8 cellular contexts compared by ENCODE assay signal in the genomic region with DNA sequence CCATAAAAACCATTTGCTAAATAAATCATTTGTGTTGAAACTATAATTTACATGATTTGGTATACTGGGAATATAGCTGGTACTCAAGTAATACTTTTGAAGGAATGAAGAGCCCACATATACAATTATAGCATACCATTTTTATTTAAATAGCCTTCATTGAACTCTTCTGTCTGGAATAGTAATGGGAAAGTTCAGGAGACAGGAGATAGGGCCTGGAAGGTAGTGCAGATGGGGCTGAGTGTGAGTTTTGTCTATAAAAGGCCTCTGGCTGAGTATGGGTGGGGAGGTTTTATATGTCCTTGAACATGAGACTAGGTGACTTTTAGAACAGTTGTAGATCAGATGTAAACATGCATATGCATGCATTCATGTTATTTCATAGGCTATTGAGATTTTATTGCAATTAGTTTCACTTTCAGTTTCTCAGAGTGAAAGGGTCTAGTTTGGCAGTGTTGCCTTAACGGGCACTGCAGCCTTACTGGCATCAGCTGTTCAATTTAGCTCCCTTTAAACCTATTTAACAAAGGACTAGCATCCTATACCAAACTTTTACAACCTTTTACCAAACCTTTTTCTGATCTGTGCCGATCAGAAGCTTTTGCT. TPM values are rescaled to one million over a fixed set of nuclear protein-coding genes. Genes with fewer than 3 reads are reported as not detected.
DNase-seq lines count a peak whose midpoint lies in the region; ATAC-seq and TF ChIP-seq lines count a peak whose summit lies in the region.

No MANE protein-coding gene starts in this region.

- no peaks in the 10 kb centered on the region for H3K36me3 Mint-ChIP-seq in neural progenitor cell

- H3K36me3 ChIP-seq in A673 (ENCODE audit: insufficient read depth, low read length, poor library complexity, severe bottlenecking), result no peaks in the 10 kb centered on the region
- H3K36me3 ChIP-seq in adrenal gland (replicated peaks in 1 of 2), result no peaks in the 10 kb centered on the region
- H3K36me3 ChIP-seq in neural progenitor cell, result no peaks in the 10 kb centered on the region

- WGBS in adrenal gland, 4 donors, result 14 to 23% (median 18%) methylated on average over 2 of the region's 2 CpGs

- TF ChIP-seq CTCF in A673 (conservative IDR thresholded peaks at IDR 0.05; ENCODE audit: low read depth, low read length) (no peak), GM10266 (IDR thresholded peaks at IDR 0.05; ENCODE audit: control insufficient read depth, insufficient read depth, low read depth, missing control alignments) (no peak), adrenal gland (IDR thresholded peaks at IDR 0.05) (no peak), neural progenitor cell (IDR thresholded peaks at IDR 0.05) (no peak)

- H3K79me2 ChIP-seq in neural progenitor cell (ENCODE audit: low read depth), result no peaks in the 10 kb centered on the region

- no peaks in the 10 kb centered on the region for H4K20me1 ChIP-seq in neural progenitor cell (ENCODE audit: low read depth)

- peak overlapping the region; percentile 5 for H3K4me3 ChIP-seq in A673 (ENCODE audit: low read depth, low read length, poor library complexity, severe bottlenecking)
- H3K4me3 ChIP-seq in adrenal gland, result peak overlapping the region in 2 of 4 donors; percentile 2 to 42
- no peak overlapping the region for H3K4me3 ChIP-seq in neural progenitor cell

- H3K27ac Mint-ChIP-seq in neural progenitor cell, result no peak overlapping the region

- H3K27me3 ChIP-seq in A673 (replicated peaks; ENCODE audit: insufficient read depth, low read depth, low read length, poor library complexity) (no peaks in the 10 kb centered on the region), adrenal gland (no peaks in the 10 kb centered on the region), neural progenitor cell (no peaks in the 10 kb centered on the region)

- BruUV-seq in A673 (replicated peaks; lab: Mats Ljungman, UMichigan), result no TSS peak

- DNase-seq in A673 (ENCODE audit: low spot score) (peak; percentile 24), GM10266 (ENCODE audit: extremely low spot score) (peak; percentile 37), NAMALWA (ENCODE audit: low spot score) (peak; percentile 46), adrenal gland (peak in 1 of 7 donors; percentile 7), inferior parietal cortex (ENCODE audit: extremely low spot score) (peak; percentile 60), neural progenitor cell (ENCODE audit: low spot score) (no peak)
- peak; percentile 2 for DNase-seq in stimulated activated naive CD4-positive, alpha-beta T cell treated with Interleukin-2 at 50 U/mL for 16 hours (lab: John Stamatoyannopoulos, UW)

- peak; percentile 87 for ATAC-seq in HG02571 (IDR thresholded peaks at IDR 0.05; ENCODE audit: unreplicated experiment)

- no peak overlapping the region for H3K4me3 Mint-ChIP-seq in neural progenitor cell

- H2AFZ ChIP-seq in neural progenitor cell (replicated peaks), result no peak overlapping the region

- H3K9me3 ChIP-seq in A673 (ENCODE audit: low read depth, low read length, poor library complexity, severe bottlenecking) (no peaks in the 10 kb centered on the region), adrenal gland (replicated peaks in 1 of 3) (no peaks in the 10 kb centered on the region), neural progenitor cell (ENCODE audit: low read depth) (no peaks in the 10 kb centered on the region)

- no peak for TF ChIP-seq POLR2A in adrenal gland (IDR thresholded peaks at IDR 0.05)

- intact Hi-C loops in A673 (cut with micrococcal nuclease; ENCODE audit: unreplicated experiment) (no loop called here), adrenal gland (cut with DNase I) (no loop called here)

- no peak overlapping the region for H3K4me2 ChIP-seq in neural progenitor cell

- H3F3A ChIP-seq in neural progenitor cell (ENCODE audit: low read depth), result no peaks in the 10 kb centered on the region

- POLR2A ChIA-PET in A673 (lab: Charles Lee; ENCODE audit: low non-redundant PET), result interaction anchor here (0.7 kb wide), 1 partner anchor 738 kb away, joined by 3 read pairs; no protein-coding TSS in a partner anchor

- CTCF ChIA-PET in A673 (lab: Charles Lee), result interaction anchor here (1.2 kb wide), 1 partner anchor 82 kb away, joined by 3 read pairs; no protein-coding TSS in a partner anchor

- H3K9me3 Mint-ChIP-seq in neural progenitor cell, result peaks cover 5% of the 10 kb centered on the region

- H3K27ac ChIP-seq in A673 (ENCODE audit: low read depth, low read length, poor library complexity, severe bottlenecking) (no peak overlapping the region), adrenal gland (peak overlapping the region in 3 of 5 donors; percentile 29 to 61 (median 29)), neural progenitor cell (no peak overlapping the region)

- peaks cover 6% of the 10 kb centered on the region for H3K4me1 ChIP-seq in A673 (ENCODE audit: insufficient read depth, low read length, poor library complexity, severe bottlenecking)
- H3K4me1 ChIP-seq in adrenal gland (replicated peaks in 1 of 2), result peaks cover 0 to 16% of the 10 kb centered on the region in 2 donors
- H3K4me1 ChIP-seq in neural progenitor cell, result no peaks in the 10 kb centered on the region

- H3K4me1 Mint-ChIP-seq in neural progenitor cell, result no peaks in the 10 kb centered on the region

- H3K27me3 Mint-ChIP-seq in neural progenitor cell (ENCODE audit: insufficient read depth, low read depth), result no peaks in the 10 kb centered on the region

- no peak overlapping the region for H3K9ac ChIP-seq in neural progenitor cell

RNA-seq across cellular contexts. Expression of gene CGGBP1, which starts 27.2 kb away (rescaled TPM):
- total RNA-seq in A673 (2021), result 113 and 120 TPM in 2 replicates
- 10 to 100 TPM; 36.7 to 83.6 (median 59.1) TPM for total RNA-seq in adrenal gland
- 10 to 100 TPM; 35.7 to 56.5 (median 52.0) TPM for polyA plus RNA-seq in adrenal gland
- 102 and 180 TPM in 2 replicates for total RNA-seq in neural progenitor cell (ENCODE audit: low replicate concordance)

RNA-seq across cellular contexts. Expression of gene ZNF654, which starts 27.4 kb away (rescaled TPM):
- total RNA-seq in A673 (2021) (21.9 and 25.0 TPM in 2 replicates), adrenal gland (10 to 100 TPM in 7 of 8 donors, 1 to 10 TPM in 1; 5.1 to 18.6 (median 12.4) TPM), neural progenitor cell (ENCODE audit: low replicate concordance) (9.8 and 18.9 TPM in 2 replicates)
- polyA plus RNA-seq in adrenal gland, result 1 to 10 TPM; 2.5 to 9.1 (median 3.1) TPM

Comparison
In these comparisons a context has a peak if more than half of its experiments do, and no peak if none do; other contexts are left out.
1. H3K27ac ChIP-seq: peak in adrenal gland (3 of 5); none in A673 (single experiment) and neural progenitor cell (single experiment).